9 cellular contexts compared by ENCODE assay signal in the genomic region with DNA sequence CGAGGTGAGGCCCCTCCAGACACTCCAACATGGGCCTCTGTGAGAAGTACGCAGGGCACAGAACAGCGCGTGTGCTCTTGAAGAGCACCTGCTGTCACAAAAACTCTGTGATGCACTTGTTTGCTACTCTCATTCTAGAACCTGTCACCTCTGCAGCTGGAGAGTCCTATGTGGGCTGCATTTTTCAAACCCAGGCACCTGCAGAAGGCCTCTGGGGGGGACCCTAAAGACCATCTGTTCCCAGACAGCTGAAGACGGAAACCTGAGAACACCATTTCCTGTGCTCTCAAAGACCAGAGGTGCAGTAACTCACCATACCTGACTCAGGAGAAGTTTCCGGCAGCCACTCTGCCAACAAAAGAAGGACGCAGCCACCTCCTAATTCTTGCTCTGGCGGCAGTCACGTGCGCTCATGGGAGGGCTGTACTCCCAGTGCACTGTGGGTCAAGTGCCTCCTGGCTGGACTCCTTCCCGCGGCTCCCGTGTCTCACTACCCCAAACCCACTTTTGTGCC. TPM values are rescaled to one million over a fixed set of nuclear protein-coding genes. Genes with fewer than 3 reads are reported as not detected.
DNase-seq lines count a peak whose midpoint lies in the region; ATAC-seq and TF ChIP-seq lines count a peak whose summit lies in the region.
"Had no signal": no experiment of that assay in that cellular context is flagged by ENCODE, and none has a peak within 500 bp of the region (broad histone marks: within the 10 kb centered on the region; RNA-seq: fewer than 3 reads in every experiment).

No MANE protein-coding gene starts in this region.

- no peaks in the 10 kb centered on the region for H3K27me3 Mint-ChIP-seq in activated T-helper 1 cell treated with anti-CD3 and anti-CD28 coated beads, Interleukin-12 subunit alpha, Interleukin-12 subunit beta, Interleukin-2, Interleukin-4 antibody, amounts not matched to agents 30 ng/mL and 10 ng/mL and 1 ng/mL, durations not matched to agents 14 hours and 24 hours and 36 hours (ENCODE audit: insufficient read depth)
- peaks cover 0 to 6% (median 0%) of the 10 kb centered on the region in 3 donors for H3K27me3 Mint-ChIP-seq in CD14-positive monocyte (ENCODE audit: low read depth in 3 of 3)

- BruUV-seq in A673 (replicated peaks; lab: Mats Ljungman, UMichigan), result no TSS peak

- TF ChIP-seq POLR2A in testis (IDR thresholded peaks at IDR 0.05), result no peak

- H3K27me3 ChIP-seq in A673 (replicated peaks; ENCODE audit: insufficient read depth, low read depth, low read length, poor library complexity) (no peaks in the 10 kb centered on the region), left lung (no peaks in the 10 kb centered on the region), testis (no peaks in the 10 kb centered on the region)

- DNase-seq in A673 (ENCODE audit: low spot score) (no peak), NCI-H345 treated with DMSO at 0.1 percent for 48 hours (lab: John Stamatoyannopoulos, UW; ENCODE audit: unreplicated experiment) (peak; percentile 89), left lung (peak; percentile 82 to 83), hepatic stellate cell (ENCODE audit: low spot score) (no peak), CD14-positive monocyte (ENCODE audit: low spot score) (no peak), testis (no peak)
- peak; percentile 27 for DNase-seq in activated T-helper 1 cell treated with anti-CD3 and anti-CD28 coated beads, Interleukin-12 subunit alpha, Interleukin-12 subunit beta, Interleukin-2, Interleukin-4 antibody, amounts not matched to agents 30 ng/mL and 10 ng/mL and 1 ng/mL, durations not matched to agents 14 hours and 24 hours and 36 hours (ENCODE audit: low spot score)
- DNase-seq: NCI-H146 had no signal

- no peaks in the 10 kb centered on the region for H3K9me3 ChIP-seq in A673 (ENCODE audit: low read depth, low read length, poor library complexity, severe bottlenecking)
- H3K9me3 ChIP-seq in left lung, result no peaks in the 10 kb centered on the region
- no peaks in the 10 kb centered on the region for H3K9me3 ChIP-seq in testis

- TF ChIP-seq CTCF in A673 (conservative IDR thresholded peaks at IDR 0.05; ENCODE audit: low read depth, low read length) (no peak), left lung (IDR thresholded peaks at IDR 0.05) (no peak), CD14-positive monocyte (IDR thresholded peaks at IDR 0.05) (no peak), testis (IDR thresholded peaks at IDR 0.05) (no peak)

- peaks cover 6% of the 10 kb centered on the region for H3K36me3 ChIP-seq in A673 (ENCODE audit: insufficient read depth, low read length, poor library complexity, severe bottlenecking)
- peaks cover 0 to 14% of the 10 kb centered on the region in 2 donors for H3K36me3 ChIP-seq in left lung
- no peaks in the 10 kb centered on the region for H3K36me3 ChIP-seq in testis (ENCODE audit: low read depth, missing control alignments)

- H3K27ac Mint-ChIP-seq in activated T-helper 1 cell treated with anti-CD3 and anti-CD28 coated beads, Interleukin-12 subunit alpha, Interleukin-12 subunit beta, Interleukin-2, Interleukin-4 antibody, amounts not matched to agents 30 ng/mL and 10 ng/mL and 1 ng/mL, durations not matched to agents 14 hours and 24 hours and 36 hours, result peak overlapping the region; percentile 95
- peak overlapping the region in 2 of 7 donors; percentile 10 to 63 for H3K27ac Mint-ChIP-seq in CD14-positive monocyte

- H3K9me3 Mint-ChIP-seq in activated T-helper 1 cell treated with anti-CD3 and anti-CD28 coated beads, Interleukin-12 subunit alpha, Interleukin-12 subunit beta, Interleukin-2, Interleukin-4 antibody, amounts not matched to agents 30 ng/mL and 10 ng/mL and 1 ng/mL, durations not matched to agents 14 hours and 24 hours and 36 hours, result no peaks in the 10 kb centered on the region
- H3K9me3 Mint-ChIP-seq in CD14-positive monocyte, result no peaks in the 10 kb centered on the region

- H3K27ac ChIP-seq in A673 (ENCODE audit: low read depth, low read length, poor library complexity, severe bottlenecking) (peak overlapping the region; percentile 63), left lung (peak overlapping the region in 1 of 2 donors; percentile 85), testis (no peak overlapping the region)

- CTCF ChIA-PET in A673 (lab: Charles Lee), result interaction anchor here (0.6 to 1.5 kb wide), 2 partner anchors 18 to 1158 kb away, joined by 5 read pairs; a partner anchor contains a TSS

- peaks cover 70% of the 10 kb centered on the region for H3K4me1 Mint-ChIP-seq in activated T-helper 1 cell treated with anti-CD3 and anti-CD28 coated beads, Interleukin-12 subunit alpha, Interleukin-12 subunit beta, Interleukin-2, Interleukin-4 antibody, amounts not matched to agents 30 ng/mL and 10 ng/mL and 1 ng/mL, durations not matched to agents 14 hours and 24 hours and 36 hours (ENCODE audit: low read depth)
- H3K4me1 Mint-ChIP-seq in CD14-positive monocyte, result peaks cover 78% of the 10 kb centered on the region

- H3K4me3 ChIP-seq in A673 (ENCODE audit: low read depth, low read length, poor library complexity, severe bottlenecking) (no peak overlapping the region), left lung (no peak overlapping the region), testis (no peak overlapping the region)

- POLR2A ChIA-PET in A673 (lab: Charles Lee; ENCODE audit: low non-redundant PET), result no interaction called here

- peaks cover 28% of the 10 kb centered on the region for H3K36me3 Mint-ChIP-seq in activated T-helper 1 cell treated with anti-CD3 and anti-CD28 coated beads, Interleukin-12 subunit alpha, Interleukin-12 subunit beta, Interleukin-2, Interleukin-4 antibody, amounts not matched to agents 30 ng/mL and 10 ng/mL and 1 ng/mL, durations not matched to agents 14 hours and 24 hours and 36 hours (ENCODE audit: low read depth)
- H3K36me3 Mint-ChIP-seq in CD14-positive monocyte, result peaks cover 32% of the 10 kb centered on the region in 2 donors

- intact Hi-C loops in A673 (cut with micrococcal nuclease; ENCODE audit: unreplicated experiment) (no loop called here), left lung (cut with DNase I) (no loop called here), CD14-positive monocyte (cut with micrococcal nuclease) (no loop called here), testis (cut with DNase I; ENCODE audit: low total_unique reads) (no loop called here)
- intact Hi-C loops in activated T-helper 1 cell treated with anti-CD3 and anti-CD28 coated beads, Interleukin-12 subunit alpha, Interleukin-12 subunit beta, Interleukin-2, Interleukin-4 antibody, amounts not matched to agents 30 ng/mL and 10 ng/mL and 1 ng/mL, durations not matched to agents 14 hours and 24 hours and 36 hours (cut with micrococcal nuclease), result no loop called here

- H3K4me1 ChIP-seq in A673 (ENCODE audit: insufficient read depth, low read length, poor library complexity, severe bottlenecking), result peaks cover 52% of the 10 kb centered on the region
- peaks cover 56 to 86% of the 10 kb centered on the region in 2 donors for H3K4me1 ChIP-seq in left lung
- H3K4me1 ChIP-seq in testis, result peaks cover 52% of the 10 kb centered on the region

- ATAC-seq in left lung (peak; percentile 59), HG02610 (IDR thresholded peaks at IDR 0.05; ENCODE audit: unreplicated experiment) (no peak)

- 88 to 91% methylated on average over 13 of the region's 13 CpGs for whole genome bisulfite sequencing in testis, 2 donors

- peak overlapping the region; percentile 68 for H3K4me3 Mint-ChIP-seq in activated T-helper 1 cell treated with anti-CD3 and anti-CD28 coated beads, Interleukin-12 subunit alpha, Interleukin-12 subunit beta, Interleukin-2, Interleukin-4 antibody, amounts not matched to agents 30 ng/mL and 10 ng/mL and 1 ng/mL, durations not matched to agents 14 hours and 24 hours and 36 hours
- H3K4me3 Mint-ChIP-seq in CD14-positive monocyte, result no peak overlapping the region

RNA-seq across cellular contexts. Expression of a gene that starts 28.1 kb away (rescaled TPM):
- total RNA-seq in A673 (2021) (126 and 130 TPM in 2 replicates), left lung (10 to 100 TPM; 64.6 to 69.0 TPM), testis (100 to 1,000 TPM; 145 to 148 TPM)
- total RNA-seq in activated T-helper 1 cell treated with anti-CD3 and anti-CD28 coated beads, Interleukin-12 subunit alpha, Interleukin-12 subunit beta, Interleukin-2, Interleukin-4 antibody, amounts not matched to agents 30 ng/mL and 10 ng/mL and 1 ng/mL, durations not matched to agents 14 hours and 24 hours and 36 hours, result 122 and 126 TPM in 2 replicates
- polyA plus RNA-seq in CD14-positive monocyte (1 to 10 TPM; 4.5 to 8.1 TPM), testis (ENCODE audit: insufficient read depth, low read depth, low replicate concordance) (142 TPM)

RNA-seq across cellular contexts. Expression of a gene that starts 35.8 kb away (rescaled TPM):
- 0.92 and 1.7 TPM in 2 replicates for total RNA-seq in A673 (2021)
- 3.4 and 3.6 TPM in 2 replicates for total RNA-seq in activated T-helper 1 cell treated with anti-CD3 and anti-CD28 coated beads, Interleukin-12 subunit alpha, Interleukin-12 subunit beta, Interleukin-2, Interleukin-4 antibody, amounts not matched to agents 30 ng/mL and 10 ng/mL and 1 ng/mL, durations not matched to agents 14 hours and 24 hours and 36 hours
- 10 to 100 TPM in 1 of 2 donors, 1 to 10 TPM in 1; 8.8 to 40.9 TPM for total RNA-seq in left lung
- polyA plus RNA-seq in CD14-positive monocyte, result under 1 TPM; 0.34 to 0.72 TPM
- 10 to 100 TPM in 1 of 2 donors, 1 to 10 TPM in 1; 9.4 to 13.9 TPM for total RNA-seq in testis
- polyA plus RNA-seq in testis (ENCODE audit: insufficient read depth, low read depth, low replicate concordance), result 20.9 TPM

RNA-seq across cellular contexts. Expression of a gene that starts 45.2 kb away (rescaled TPM):
- 0.67 and 1.7 TPM in 2 replicates for total RNA-seq in A673 (2021)
- 3.5 and 4.2 TPM in 2 replicates for total RNA-seq in activated T-helper 1 cell treated with anti-CD3 and anti-CD28 coated beads, Interleukin-12 subunit alpha, Interleukin-12 subunit beta, Interleukin-2, Interleukin-4 antibody, amounts not matched to agents 30 ng/mL and 10 ng/mL and 1 ng/mL, durations not matched to agents 14 hours and 24 hours and 36 hours
- 1 to 10 TPM; 5.0 to 6.6 TPM for total RNA-seq in left lung
- 1 to 10 TPM; 3.1 to 4.3 TPM for polyA plus RNA-seq in CD14-positive monocyte
- total RNA-seq in testis, result 1 to 10 TPM; 7.4 to 7.7 TPM
- polyA plus RNA-seq in testis (ENCODE audit: insufficient read depth, low read depth, low replicate concordance), result 3.4 TPM

RNA-seq across cellular contexts. Expression of a gene that starts 46.3 kb away (rescaled TPM):
- total RNA-seq in A673 (2021) (290 and 298 TPM in 2 replicates), left lung (100 to 1,000 TPM; 163 to 190 TPM), testis (100 to 1,000 TPM; 167 to 194 TPM)
- total RNA-seq in activated T-helper 1 cell treated with anti-CD3 and anti-CD28 coated beads, Interleukin-12 subunit alpha, Interleukin-12 subunit beta, Interleukin-2, Interleukin-4 antibody, amounts not matched to agents 30 ng/mL and 10 ng/mL and 1 ng/mL, durations not matched to agents 14 hours and 24 hours and 36 hours, result 230 and 243 TPM in 2 replicates
- polyA plus RNA-seq in CD14-positive monocyte (100 to 1,000 TPM; 396 to 552 TPM), testis (ENCODE audit: insufficient read depth, low read depth, low replicate concordance) (170 TPM)

Comparison
In these comparisons a context has a peak if more than half of its experiments do, and no peak if none do; other contexts are left out.
1. DNase-seq: peak in NCI-H345 treated with DMSO at 0.1 percent for 48 hours (single experiment), activated T-helper 1 cell treated with anti-CD3 and anti-CD28 coated beads, Interleukin-12 subunit alpha, Interleukin-12 subunit beta, Interleukin-2, Interleukin-4 antibody, amounts not matched to agents 30 ng/mL and 10 ng/mL and 1 ng/mL, durations not matched to agents 14 hours and 24 hours and 36 hours (single experiment) and left lung (2 of 2); none in A673 (single experiment), hepatic stellate cell (single experiment), CD14-positive monocyte (single experiment) and testis (single experiment).